12 cellular contexts compared by ENCODE assay signal in the genomic region with DNA sequence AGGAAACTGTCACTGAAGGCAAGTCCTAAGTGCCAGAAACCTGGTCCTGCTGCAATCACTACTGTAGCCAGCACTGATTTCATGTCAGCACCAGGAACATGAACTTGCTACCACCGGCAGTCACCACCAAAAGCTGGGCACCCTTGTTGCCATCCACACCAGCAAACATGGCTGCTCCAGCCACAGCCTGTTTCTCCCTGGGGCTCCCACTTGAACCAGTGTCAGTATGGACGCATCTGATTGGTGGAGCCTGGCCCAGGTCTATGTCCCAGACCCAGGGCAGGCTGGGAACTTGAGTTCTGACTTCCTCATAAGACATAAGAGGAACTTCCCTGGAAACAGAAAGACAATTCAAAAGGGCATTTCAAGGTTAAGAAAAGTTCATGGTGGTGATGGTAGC. TPM values are rescaled to one million over a fixed set of nuclear protein-coding genes. Genes with fewer than 3 reads are reported as not detected.
A peak's percentile ranks its signal among the peaks of the same experiment; 100 is the strongest.
DNase-seq lines count a peak whose midpoint lies in the region; ATAC-seq, FAIRE-seq and TF ChIP-seq lines count a peak whose summit lies in the region.
"Had no signal": no experiment of that assay in that cellular context is flagged by ENCODE, and none has a peak within 500 bp of the region (broad histone marks: within the 10 kb centered on the region; RNA-seq: fewer than 3 reads in every experiment).

No MANE protein-coding gene starts in this region.

- ATAC-seq in upper lobe of right lung: peak; percentile 80
- ATAC-seq in GM21526 (IDR thresholded peaks at IDR 0.05; ENCODE audit: low FRiP score, unreplicated experiment): no peak

- H3K27ac ChIP-seq in left ventricle myocardium inferior (replicated peaks): peak overlapping the region; percentile 11
- H3K27ac ChIP-seq in upper lobe of right lung: no peak overlapping the region
- H3K27ac ChIP-seq in tibial artery: no peak overlapping the region

- FAIRE-seq in HTR-8/SVneo (lab: Jason Lieb, UNC): no peak
- FAIRE-seq: frontal cortex, GM18507 had no signal

- H3K4me3 ChIP-seq in left ventricle myocardium inferior: no peak overlapping the region
- no peak overlapping the region for H3K4me3 ChIP-seq in upper lobe of right lung
- H3K4me3 ChIP-seq in tibial artery: no peak overlapping the region

- no peak for TF ChIP-seq CTCF in left ventricle myocardium inferior (IDR thresholded peaks at IDR 0.05; ENCODE audit: borderline replicate concordance)
- no peak for TF ChIP-seq CTCF in upper lobe of right lung (IDR thresholded peaks at IDR 0.05)
- TF ChIP-seq CTCF in tibial artery (IDR thresholded peaks at IDR 0.05): no peak

- DNase-seq in activated CD4-positive, alpha-beta T cell treated with anti-CD3 and anti-CD28 coated beads for 48 hours: peak; percentile 5
- DNase-seq in activated CD4-positive, alpha-beta T cell treated with anti-CD3 and anti-CD28 coated beads for 1 hour: no peak
- DNase-seq in OCI-M1 (lab: John Stamatoyannopoulos, UW) (peak; percentile 66), left ventricle myocardium inferior (peak; percentile 20), upper lobe of right lung (no peak), tibial artery (no peak), HTR-8/SVneo (ENCODE audit: insufficient read length, low spot score) (no peak)
- DNase-seq: effector memory CD4-positive, alpha-beta T cell; nephron progenitor cell had no signal

- intact Hi-C loops in left ventricle myocardium inferior (cut with micrococcal nuclease) (no loop called here), upper lobe of right lung (cut with DNase I) (no loop called here), tibial artery (cut with DNase I; ENCODE audit: low total_unique reads) (no loop called here)

- no peaks in the 10 kb centered on the region for H3K27me3 ChIP-seq in left ventricle myocardium inferior (ENCODE audit: low read depth)
- H3K27me3 ChIP-seq in upper lobe of right lung: no peaks in the 10 kb centered on the region
- no peaks in the 10 kb centered on the region for H3K27me3 ChIP-seq in tibial artery

- peaks cover 5% of the 10 kb centered on the region for H3K4me1 ChIP-seq in left ventricle myocardium inferior
- no peaks in the 10 kb centered on the region for H3K4me1 ChIP-seq in upper lobe of right lung
- no peaks in the 10 kb centered on the region for H3K4me1 ChIP-seq in tibial artery

- H3K36me3 ChIP-seq in left ventricle myocardium inferior (no peaks in the 10 kb centered on the region), upper lobe of right lung (no peaks in the 10 kb centered on the region), tibial artery (no peaks in the 10 kb centered on the region)

- H3K9me3 ChIP-seq in left ventricle myocardium inferior (replicated peaks): no peaks in the 10 kb centered on the region
- H3K9me3 ChIP-seq in upper lobe of right lung: no peaks in the 10 kb centered on the region
- H3K9me3 ChIP-seq in tibial artery: no peaks in the 10 kb centered on the region

RNA-seq across cellular contexts. Expression of a gene that starts 56.5 kb away (rescaled TPM):
- total RNA-seq in left ventricle myocardium inferior (52.5 TPM), upper lobe of right lung (44.7 TPM)

Comparison
In these comparisons a context has a peak if more than half of its experiments do, and no peak if none do; other contexts are left out.
1. DNase-seq: peak in activated CD4-positive, alpha-beta T cell treated with anti-CD3 and anti-CD28 coated beads for 48 hours (single experiment), OCI-M1 (single experiment) and left ventricle myocardium inferior (single experiment); none in activated CD4-positive, alpha-beta T cell treated with anti-CD3 and anti-CD28 coated beads for 1 hour (single experiment), upper lobe of right lung (single experiment), tibial artery (0 of 2) and HTR-8/SVneo (single experiment).